Comparison of ENCODE assay signal across 8 cellular contexts in genomic region chr22:38467904-38468760, GRCh38. TPM values are rescaled to one million over a fixed set of nuclear protein-coding genes. Genes with fewer than 3 reads are reported as not detected.
DNase-seq lines count a peak whose midpoint lies in the region; ATAC-seq and TF ChIP-seq lines count a peak whose summit lies in the region.

TSS of gene KDELR3 (plus strand) at chr22:38468096. CDS start at chr22:38468234, 138 bp downstream.

- POLR2A ChIA-PET in activated CD8-positive, alpha-beta T cell treated with anti-CD3 and anti-CD28 coated beads for 36 hours (lab: Charles Lee), result interaction anchor here (0.9 to 2.0 kb wide), 5 partner anchors 10 to 99 kb away, joined by 3 to 10 read pairs (median 3); no protein-coding TSS in a partner anchor

- TF ChIP-seq CTCF in activated CD8-positive, alpha-beta T cell treated with anti-CD3 and anti-CD28 coated beads for 36 hours (IDR thresholded peaks at IDR 0.05), result peak; percentile 18

- peaks cover 9% of the 10 kb centered on the region for H3K4me1 ChIP-seq in HUES64 (ENCODE audit: insufficient read depth, low read length)
- H3K4me1 ChIP-seq in mucosa of rectum (ENCODE audit: control insufficient read depth in 2 of 2, insufficient read depth in 2 of 2, low read length in 2 of 2), result peaks cover 8 to 13% of the 10 kb centered on the region in 2 donors

- no peaks in the 10 kb centered on the region for H3K36me3 ChIP-seq in HUES64 (ENCODE audit: insufficient read depth, low read length)
- no peaks in the 10 kb centered on the region for H3K36me3 ChIP-seq in mucosa of rectum (ENCODE audit: control insufficient read depth in 2 of 2, insufficient read depth in 2 of 2, low read length in 2 of 2)

- WGBS in HUES64, result 6% methylated on average over 61 of the region's 61 CpGs

- no peaks in the 10 kb centered on the region for H3K36me3 Mint-ChIP-seq in activated CD8-positive, alpha-beta T cell treated with anti-CD3 and anti-CD28 coated beads for 36 hours (ENCODE audit: low read depth)

- H3K9me3 ChIP-seq in HUES64 (ENCODE audit: insufficient read depth, low read depth, low read length) (no peaks in the 10 kb centered on the region), mucosa of rectum (ENCODE audit: control insufficient read depth in 2 of 2, low read length in 2 of 2) (no peaks in the 10 kb centered on the region)

- peak; percentile 94 for ATAC-seq in activated CD8-positive, alpha-beta T cell treated with anti-CD3 and anti-CD28 coated beads for 36 hours

- H3K27me3 ChIP-seq in HUES64 (ENCODE audit: insufficient read depth, low read length) (peaks cover 45% of the 10 kb centered on the region), mucosa of rectum (ENCODE audit: control insufficient read depth in 2 of 2, insufficient read depth in 2 of 2, low read length in 2 of 2) (peaks cover 6 to 18% of the 10 kb centered on the region in 2 donors)

- peak within 1 kb of the TSS; percentile 64 for H3K4me3 ChIP-seq in HUES64 (ENCODE audit: low read length)
- peak within 1 kb of the TSS; percentile 71 to 86 for H3K4me3 ChIP-seq in mucosa of rectum (ENCODE audit: low read length in 2 of 2)

- H3K9ac ChIP-seq in HUES64 (ENCODE audit: low read depth, low read length) (peak within 1 kb of the TSS; percentile 68), mucosa of rectum (ENCODE audit: low read depth in 1 of 2, low read length in 2 of 2) (peak within 1 kb of the TSS; percentile 72 to 97)

- DNase-seq in CMK (ENCODE audit: low read depth) (peak; percentile 30), epidermal melanocyte (ENCODE audit: insufficient read length, low spot score) (peak; percentile 70), NCI-H1930 (lab: John Stamatoyannopoulos, UW) (no peak), SIG-M5 (lab: John Stamatoyannopoulos, UW) (no peak)
- peak; percentile 78 for DNase-seq in activated CD8-positive, alpha-beta T cell treated with anti-CD3 and anti-CD28 coated beads for 36 hours
- DNase-seq in stimulated activated naive CD4-positive, alpha-beta T cell treated with Interleukin-2 at 50 U/mL for 16 hours (lab: John Stamatoyannopoulos, UW), result peak; percentile 41

- peak within 1 kb of the TSS; percentile 69 for H3K4me3 Mint-ChIP-seq in activated CD8-positive, alpha-beta T cell treated with anti-CD3 and anti-CD28 coated beads for 36 hours

- CTCF ChIA-PET in activated CD8-positive, alpha-beta T cell treated with anti-CD3 and anti-CD28 coated beads for 36 hours (lab: Charles Lee), result interaction anchor here (0.9 kb wide), 2 partner anchors 28 to 103 kb away, joined by 3 read pairs; no protein-coding TSS in a partner anchor

- intact Hi-C loops in activated CD8-positive, alpha-beta T cell treated with anti-CD3 and anti-CD28 coated beads for 36 hours (cut with micrococcal nuclease), result no loop called here

- no peaks in the 10 kb centered on the region for H3K9me3 Mint-ChIP-seq in activated CD8-positive, alpha-beta T cell treated with anti-CD3 and anti-CD28 coated beads for 36 hours

- H3K27me3 Mint-ChIP-seq in activated CD8-positive, alpha-beta T cell treated with anti-CD3 and anti-CD28 coated beads for 36 hours, result peaks cover 27% of the 10 kb centered on the region

- peak within 1 kb of the TSS; percentile 30 for H3K27ac Mint-ChIP-seq in activated CD8-positive, alpha-beta T cell treated with anti-CD3 and anti-CD28 coated beads for 36 hours

- H3K27ac ChIP-seq in HUES64 (ENCODE audit: low read depth, low read length), result no peak within 1 kb of the TSS
- H3K27ac ChIP-seq in mucosa of rectum (ENCODE audit: low read depth in 2 of 2, low read length in 2 of 2), result peak within 1 kb of the TSS in 1 of 2 donors; percentile 46

- peaks cover 4% of the 10 kb centered on the region for H3K4me1 Mint-ChIP-seq in activated CD8-positive, alpha-beta T cell treated with anti-CD3 and anti-CD28 coated beads for 36 hours (ENCODE audit: low read depth)

RNA-seq across cellular contexts. Expression of gene KDELR3, which starts in this region (rescaled TPM):
- polyA plus RNA-seq in HUES64 (2013, experiment 1 of 2), result 5.8 TPM
- 7.6 TPM for polyA plus RNA-seq in HUES64 (2013, experiment 2 of 2)
- 1 to 10 TPM; 1.7 to 2.1 TPM for total RNA-seq in activated CD8-positive, alpha-beta T cell treated with anti-CD3 and anti-CD28 coated beads for 36 hours

Comparison
In these comparisons a context has a peak if more than half of its experiments do, and no peak if none do; other contexts are left out.
1. DNase-seq: peak in CMK (single experiment), activated CD8-positive, alpha-beta T cell treated with anti-CD3 and anti-CD28 coated beads for 36 hours (single experiment), epidermal melanocyte (single experiment) and stimulated activated naive CD4-positive, alpha-beta T cell treated with Interleukin-2 at 50 U/mL for 16 hours (single experiment); none in NCI-H1930 (0 of 2) and SIG-M5 (single experiment).